ENCODE assay signal across 8 cellular contexts in the genomic region with DNA sequence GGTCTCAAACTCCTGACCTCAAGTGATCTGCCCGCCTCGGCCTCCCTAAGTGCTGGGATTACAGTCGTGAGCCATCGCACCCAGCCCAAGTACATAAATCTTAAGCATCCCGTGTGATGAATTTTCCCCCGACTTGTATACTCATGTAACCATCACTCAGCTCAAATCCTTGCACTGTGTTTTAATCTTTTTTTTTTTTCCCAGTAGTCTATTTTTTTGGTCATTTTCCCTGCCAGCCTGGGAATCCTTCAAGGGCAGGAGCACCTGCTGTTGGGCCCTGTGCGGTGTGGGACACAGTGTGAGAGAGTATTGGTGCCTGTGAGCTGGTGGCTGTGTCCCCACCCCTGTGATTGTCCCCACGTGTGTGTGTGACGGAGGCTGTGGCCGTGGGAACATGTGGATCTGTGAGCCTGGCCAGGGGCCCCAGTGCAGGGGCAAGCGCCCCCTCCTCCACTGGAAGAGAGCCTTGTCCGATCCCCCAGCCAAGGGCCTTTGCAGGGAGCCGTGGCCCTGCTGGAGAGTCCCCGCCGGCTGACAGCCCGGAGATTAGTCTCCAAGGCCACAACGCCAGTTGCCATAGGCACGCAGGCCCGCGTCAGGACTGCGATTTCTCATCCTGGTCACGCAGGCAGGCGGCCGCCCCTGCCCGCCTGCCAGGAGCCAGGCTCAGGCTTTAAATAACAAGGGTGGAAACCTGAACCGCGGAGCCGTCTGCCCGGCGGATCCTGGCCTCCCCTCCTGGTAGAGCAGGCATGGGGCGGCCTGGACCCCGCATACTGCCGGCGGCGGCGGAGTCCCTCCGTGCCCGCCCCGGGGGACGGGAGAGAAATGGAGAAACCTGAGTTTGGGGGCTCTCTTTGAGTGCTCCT. TPM values are rescaled to one million over a fixed set of nuclear protein-coding genes. Genes with fewer than 3 reads are reported as not detected.
DNase-seq lines count a peak whose midpoint lies in the region; FAIRE-seq and TF ChIP-seq lines count a peak whose summit lies in the region.

No MANE protein-coding gene starts in this region.

- no peaks in the 10 kb centered on the region for H3K36me3 Mint-ChIP-seq in chondrocyte (ENCODE audit: low read depth)

- peak overlapping the region; percentile 58 for H3K4me3 Mint-ChIP-seq in chondrocyte (ENCODE audit: unreplicated experiment)

- H3K9me3 Mint-ChIP-seq in chondrocyte (ENCODE audit: low read depth) = no peaks in the 10 kb centered on the region

- H3K4me1 Mint-ChIP-seq in chondrocyte (ENCODE audit: low read depth) = peaks cover 98% of the 10 kb centered on the region

- DNase-seq in C1 segment of cervical spinal cord (lab: John Stamatoyannopoulos, UW) (peak; percentile 26 to 86 (median 76)), NCI-H2107 (lab: John Stamatoyannopoulos, UW) (peak; percentile 69), chondrocyte (ENCODE audit: low spot score) (peak; percentile 95), kidney (peak; percentile 93), HPDE6-E6E7 (ENCODE audit: extremely low spot score) (no peak), GDM1 (lab: John Stamatoyannopoulos, UW) (no peak), NCI-H774 (lab: John Stamatoyannopoulos, UW) (no peak)

- intact Hi-C loops in kidney (cut with DNase I) = no loop called here

- peak overlapping the region; percentile 100 for H3K27ac Mint-ChIP-seq in chondrocyte (ENCODE audit: unreplicated experiment)

- H3K36me3 ChIP-seq in kidney (ENCODE audit: control insufficient read depth in 1 of 2, insufficient read depth in 2 of 2, low read length in 2 of 2) = no peaks in the 10 kb centered on the region

- H3K9me3 ChIP-seq in kidney (ENCODE audit: control insufficient read depth in 1 of 2, low read length in 2 of 2) = no peaks in the 10 kb centered on the region

- peak overlapping the region; percentile 61 to 69 for H3K4me3 ChIP-seq in kidney (ENCODE audit: low read length in 2 of 2)
- peak overlapping the region; percentile 12 to 31 (median 25) for H3K4me3 ChIP-seq in skin epidermis

- H3K9ac ChIP-seq in kidney (ENCODE audit: low read length in 2 of 2) = peak overlapping the region; percentile 87 to 90

- H3K27me3 Mint-ChIP-seq in chondrocyte (ENCODE audit: low read depth) = no peaks in the 10 kb centered on the region

- no peak for FAIRE-seq in kidney (lab: Jason Lieb, UNC)

- no peak for TF ChIP-seq CTCF in chondrocyte (IDR thresholded peaks at IDR 0.05)
- TF ChIP-seq CTCF in kidney (IDR thresholded peaks at IDR 0.05; ENCODE audit: borderline replicate concordance, extremely low read depth, insufficient read depth) = no peak

- H3K27ac ChIP-seq in kidney (ENCODE audit: low read depth in 2 of 2, low read length in 2 of 2) (peak overlapping the region; percentile 96 to 97), skin epidermis (peak overlapping the region; percentile 64 to 98 (median 88))

- H3K4me1 ChIP-seq in kidney (ENCODE audit: control insufficient read depth in 1 of 2, insufficient read depth in 1 of 2, low read depth in 1 of 2, low read length in 2 of 2) = peaks cover 42 to 55% of the 10 kb centered on the region in 2 donors

RNA-seq across cellular contexts. Expression of gene GTF2IRD1, which starts 26.5 kb away (rescaled TPM):
- 32.4 to 48.5 TPM (median 46.5 TPM) in 3 replicates for total RNA-seq in chondrocyte
- 35.8 TPM for total RNA-seq in kidney
- 28.2 TPM for polyA plus RNA-seq in kidney (ENCODE audit: insufficient read depth, low read depth, low replicate concordance)

Comparison
In these comparisons a context has a peak if more than half of its experiments do, and no peak if none do; other contexts are left out.
1. DNase-seq: peak in C1 segment of cervical spinal cord (14 of 14), NCI-H2107 (single experiment), chondrocyte (single experiment) and kidney (single experiment); none in HPDE6-E6E7 (single experiment), GDM1 (single experiment) and NCI-H774 (single experiment).